Comparison of ENCODE assay signal across 1 cellular context in genomic region chr3:193605876-193606275, GRCh38.
TF ChIP-seq lines count a peak whose summit lies in the region.

No MANE protein-coding gene starts in this region.

TF ChIP-seq in HepG2, 621 proteins besides CTCF, POLR2A, EP300 and RAD21:
- TF ChIP-seq ZNF317 (CRISPR knock-in tag; IDR thresholded peaks at IDR 0.05) (peak; percentile 94), ZNF772 (CRISPR knock-in tag; IDR thresholded peaks at IDR 0.05) (no peak)
TF ChIP-seq in HepG2: peak in this region for 1.
